Comparison of ENCODE assay signal across 8 cellular contexts in the genomic region with DNA sequence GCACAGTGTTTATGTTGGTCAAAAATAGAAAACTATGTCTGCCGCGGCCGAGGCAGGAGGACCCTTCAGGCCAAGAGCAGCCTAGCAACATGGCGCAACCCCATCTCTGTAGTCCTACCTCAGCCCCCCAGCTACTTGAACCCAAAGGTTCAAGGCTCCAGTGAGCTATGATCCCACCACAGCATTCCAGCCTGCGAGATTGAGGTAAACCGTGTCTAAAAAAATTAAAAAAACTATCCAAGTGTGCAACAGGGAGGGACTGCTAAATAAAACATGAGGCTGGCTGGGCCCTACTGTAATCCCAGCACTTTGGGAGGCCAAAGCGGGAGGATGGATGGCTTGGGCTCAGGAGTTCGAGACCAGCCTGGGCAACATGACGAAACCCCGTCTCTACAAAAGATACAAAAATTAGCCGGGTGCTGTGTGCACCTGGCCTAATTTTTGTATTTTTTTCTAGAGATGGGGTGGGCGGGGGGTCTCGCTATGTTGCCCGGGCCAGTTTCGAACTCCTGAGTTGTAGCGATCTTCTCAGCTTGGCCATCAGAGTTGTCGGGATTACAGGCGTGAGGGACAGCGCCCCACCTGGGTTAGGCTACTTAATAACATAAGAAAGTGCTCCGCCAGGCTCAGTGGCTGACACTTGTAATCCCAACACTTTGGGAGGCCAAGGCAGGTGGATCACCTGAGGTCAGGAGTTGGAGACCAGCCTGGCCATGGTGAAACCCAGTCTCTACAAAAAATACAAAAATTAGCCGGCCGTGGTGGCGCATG.
A peak's percentile ranks its signal among the peaks of the same experiment; 100 is the strongest.
DNase-seq lines count a peak whose midpoint lies in the region; ATAC-seq and TF ChIP-seq lines count a peak whose summit lies in the region.
"Not testable (repeated sequence)": the region's sequence is repeated elsewhere in the genome, so short reads cannot be mapped to it uniquely, and the experiment has no call there.

No MANE protein-coding gene starts in this region.

- peak overlapping the region; percentile 89 for H3K4me3 Mint-ChIP-seq in CD8-positive, alpha-beta T cell
- peak overlapping the region; percentile 90 for H3K4me3 Mint-ChIP-seq in activated CD4-positive, alpha-beta T cell treated with anti-CD3 and anti-CD28 coated beads, Interleukin-2, amount 10 ng/mL, durations not matched to agents 24 days and 14 days
- H3K4me3 Mint-ChIP-seq in brain, result peak overlapping the region in 4 of 5 experiments; percentile 58 to 88 (median 84)
- H3K4me3 Mint-ChIP-seq in progenitor cell of endocrine pancreas (ENCODE audit: low read depth), result peak overlapping the region; percentile 77

- peak overlapping the region; percentile 68 for H3K4me2 ChIP-seq in fibroblast of lung (ENCODE audit: extremely low read depth, insufficient read depth, low read length)

- peak overlapping the region; percentile 70 for H3K4me3 ChIP-seq in CD8-positive, alpha-beta T cell (ENCODE audit: low read depth, low read length)
- H3K4me3 ChIP-seq in fibroblast of lung (replicated peaks in 1 of 4; ENCODE audit: control extremely low read depth in 1 of 4, insufficient read depth in 1 of 4, low read depth in 3 of 4, low read length in 4 of 4), result peak overlapping the region; percentile 36 to 60 (median 52)
- H3K4me3 ChIP-seq in liver (ENCODE audit: low read depth in 1 of 3, low read length in 3 of 3), result peak overlapping the region; percentile 45 to 69 (median 62)
- peak overlapping the region; percentile 25 to 77 (median 45) for H3K4me3 ChIP-seq in tibial nerve

- POLR2A ChIA-PET in CD8-positive, alpha-beta T cell (lab: Charles Lee), result interaction anchor here (1.8 kb wide), 1 partner anchor 427 kb away, joined by 8 read pairs; a partner anchor contains a TSS

- not testable (repeated sequence) for H3K4me1 ChIP-seq in CD8-positive, alpha-beta T cell (ENCODE audit: insufficient read depth, low read length); fibroblast of lung (ENCODE audit: control insufficient read depth, extremely low read depth, insufficient read depth, low read length); liver (ENCODE audit: control insufficient read depth in 4 of 4, insufficient read depth in 4 of 4, low read length in 3 of 4)
- peaks cover 0 to 15% (median 0%) of the 10 kb centered on the region in 4 donors for H3K4me1 ChIP-seq in tibial nerve

- H3K27ac Mint-ChIP-seq in CD8-positive, alpha-beta T cell, result peak overlapping the region; percentile 99
- peak overlapping the region; percentile 98 for H3K27ac Mint-ChIP-seq in activated CD4-positive, alpha-beta T cell treated with anti-CD3 and anti-CD28 coated beads, Interleukin-2, amount 10 ng/mL, durations not matched to agents 24 days and 14 days
- peak overlapping the region in 3 of 5 experiments; percentile 85 to 98 (median 94) for H3K27ac Mint-ChIP-seq in brain
- peak overlapping the region; percentile 97 for H3K27ac Mint-ChIP-seq in progenitor cell of endocrine pancreas

- peaks cover 11% of the 10 kb centered on the region for H3K4me1 Mint-ChIP-seq in CD8-positive, alpha-beta T cell (ENCODE audit: low read depth)
- H3K4me1 Mint-ChIP-seq in activated CD4-positive, alpha-beta T cell treated with anti-CD3 and anti-CD28 coated beads, Interleukin-2, amount 10 ng/mL, durations not matched to agents 24 days and 14 days; brain; progenitor cell of endocrine pancreas (ENCODE audit: low read depth): not testable (repeated sequence)

- H3K9ac ChIP-seq in fibroblast of lung (ENCODE audit: insufficient read depth, low read length) (peak overlapping the region; percentile 53), liver (ENCODE audit: low read depth in 1 of 2, low read length in 2 of 2) (peak overlapping the region in 1 of 2 donors; percentile 74)

- intact Hi-C loops in CD8-positive, alpha-beta T cell (cut with DNase I, micrococcal nuclease), result loop anchor here in 1 of 2 experiments (2.0 to 10.0 kb wide), 3 partner anchors 309 to 549 kb away; a partner anchor contains a TSS
- intact Hi-C loops in activated CD4-positive, alpha-beta T cell treated with anti-CD3 and anti-CD28 coated beads, Interleukin-2, amount 10 ng/mL, durations not matched to agents 24 days and 14 days (cut with micrococcal nuclease), result loop anchor here (2.0 kb wide), 2 partner anchors 393 to 547 kb away; a partner anchor contains a TSS

- H3K27ac ChIP-seq in CD8-positive, alpha-beta T cell (ENCODE audit: low read depth, low read length), result peak overlapping the region; percentile 97
- peak overlapping the region; percentile 76 for H3K27ac ChIP-seq in KOPT-K1 (ENCODE audit: low read depth, low read length, poor library complexity, severe bottlenecking)
- peak overlapping the region; percentile 91 for H3K27ac ChIP-seq in fibroblast of lung (ENCODE audit: insufficient read depth, low read length)
- peak overlapping the region; percentile 87 to 91 for H3K27ac ChIP-seq in liver (ENCODE audit: low read depth in 1 of 2, low read length in 2 of 2)
- peak overlapping the region; percentile 90 to 94 (median 91) for H3K27ac ChIP-seq in tibial nerve

- not testable (repeated sequence) for H3K36me3 Mint-ChIP-seq in CD8-positive, alpha-beta T cell; activated CD4-positive, alpha-beta T cell treated with anti-CD3 and anti-CD28 coated beads, Interleukin-2, amount 10 ng/mL, durations not matched to agents 24 days and 14 days (ENCODE audit: low read depth); brain; progenitor cell of endocrine pancreas (ENCODE audit: insufficient read depth)

- ATAC-seq in CD8-positive, alpha-beta T cell, result not testable (repeated sequence)

- H4K20me1 ChIP-seq in fibroblast of lung (ENCODE audit: control insufficient read depth, extremely low read depth, insufficient read depth, low read length), result not testable (repeated sequence)

- not testable (repeated sequence) for TF ChIP-seq EP300 in tibial nerve (IDR thresholded peaks at IDR 0.05)

- TF ChIP-seq POLR2A in tibial nerve (IDR thresholded peaks at IDR 0.05), result not testable (repeated sequence)

- CTCF ChIA-PET in CD8-positive, alpha-beta T cell (lab: Charles Lee), result not testable (repeated sequence)

- H3K9me3 ChIP-seq in CD8-positive, alpha-beta T cell (ENCODE audit: low read length); KOPT-K1 (ENCODE audit: insufficient read depth, low read length, poor library complexity, severe bottlenecking); fibroblast of lung (ENCODE audit: control insufficient read depth, insufficient read depth, low read depth, low read length); liver (ENCODE audit: control insufficient read depth in 4 of 4, low read length in 3 of 4); tibial nerve: not testable (repeated sequence)

- H3K27me3 ChIP-seq in CD8-positive, alpha-beta T cell (ENCODE audit: insufficient read depth, low read length); fibroblast of lung (ENCODE audit: control insufficient read depth, insufficient read depth, low read length); liver (ENCODE audit: control insufficient read depth in 4 of 4, insufficient read depth in 4 of 4, low read length in 3 of 4); tibial nerve: not testable (repeated sequence)

- not testable (repeated sequence) for H3K9me3 Mint-ChIP-seq in CD8-positive, alpha-beta T cell; activated CD4-positive, alpha-beta T cell treated with anti-CD3 and anti-CD28 coated beads, Interleukin-2, amount 10 ng/mL, durations not matched to agents 24 days and 14 days; progenitor cell of endocrine pancreas (ENCODE audit: low read depth)
- H3K9me3 Mint-ChIP-seq in brain, result peaks cover 0 to 24% (median 2%) of the 10 kb centered on the region in 5 experiments

- TF ChIP-seq CTCF in CD8-positive, alpha-beta T cell (IDR thresholded peaks at IDR 0.05); brain (conservative IDR thresholded peaks at IDR 0.05); fibroblast of lung (conservative IDR thresholded peaks at IDR 0.05 in 1 of 2, IDR thresholded peaks at IDR 0.05 in 1 of 2; ENCODE audit: low read depth in 1 of 2, low read length in 2 of 2); liver (IDR thresholded peaks at IDR 0.05; ENCODE audit: low read depth, low read length, missing input control); progenitor cell of endocrine pancreas (IDR thresholded peaks at IDR 0.05; ENCODE audit: unreplicated experiment); tibial nerve (IDR thresholded peaks at IDR 0.05): not testable (repeated sequence)

- not testable (repeated sequence) for TF ChIP-seq RAD21 in liver (IDR thresholded peaks at IDR 0.05)

- H3K36me3 ChIP-seq in CD8-positive, alpha-beta T cell (ENCODE audit: insufficient read depth, low read length); KOPT-K1 (ENCODE audit: insufficient read depth, low read length); fibroblast of lung (ENCODE audit: control insufficient read depth, insufficient read depth, low read length); liver (ENCODE audit: control insufficient read depth in 4 of 4, insufficient read depth in 3 of 4, low read depth in 1 of 4, low read length in 3 of 4); tibial nerve: not testable (repeated sequence)

- not testable (repeated sequence) for H3K79me2 ChIP-seq in fibroblast of lung (ENCODE audit: control insufficient read depth, insufficient read depth, low read length)

- not testable (repeated sequence) for H3K27me3 Mint-ChIP-seq in CD8-positive, alpha-beta T cell (ENCODE audit: low read depth); activated CD4-positive, alpha-beta T cell treated with anti-CD3 and anti-CD28 coated beads, Interleukin-2, amount 10 ng/mL, durations not matched to agents 24 days and 14 days; brain; progenitor cell of endocrine pancreas

- peak overlapping the region; percentile 46 for H2AFZ ChIP-seq in fibroblast of lung (ENCODE audit: low read length)

- not testable (repeated sequence) for DNase-seq in CD8-positive, alpha-beta T cell; progenitor cell of endocrine pancreas (ENCODE audit: low spot score, unreplicated experiment); tibial nerve (ENCODE audit: low spot score in 2 of 2)
- peak; percentile 55 for DNase-seq in activated CD4-positive, alpha-beta T cell treated with anti-CD3 and anti-CD28 coated beads, Interleukin-2, amount 10 ng/mL, durations not matched to agents 24 days and 14 days
- peak; percentile 5 to 12 for DNase-seq in fibroblast of lung (ENCODE audit: low read depth in 2 of 2)

- 76% methylated on average over 23 of the region's 23 CpGs for WGBS in liver
- 74 to 82% methylated on average over 23 of the region's 23 CpGs for WGBS in tibial nerve, 2 donors
